In genomic region chr10:71334228-71334791, GRCh38 we compare ENCODE assay signal across 1 cellular context.
TF ChIP-seq lines count a peak whose summit lies in the region.

No MANE protein-coding gene starts in this region.

TF ChIP-seq in SK-N-SH, 30 proteins besides CTCF, POLR2A, EP300 and RAD21:
- TF ChIP-seq ZBTB33 (IDR thresholded peaks at IDR 0.05; ENCODE audit: borderline replicate concordance, low read depth) = no peak
- TF ChIP-seq PBX3 (IDR thresholded peaks at IDR 0.05) = no peak
